1 cellular context compared by ENCODE assay signal in the genomic region with DNA sequence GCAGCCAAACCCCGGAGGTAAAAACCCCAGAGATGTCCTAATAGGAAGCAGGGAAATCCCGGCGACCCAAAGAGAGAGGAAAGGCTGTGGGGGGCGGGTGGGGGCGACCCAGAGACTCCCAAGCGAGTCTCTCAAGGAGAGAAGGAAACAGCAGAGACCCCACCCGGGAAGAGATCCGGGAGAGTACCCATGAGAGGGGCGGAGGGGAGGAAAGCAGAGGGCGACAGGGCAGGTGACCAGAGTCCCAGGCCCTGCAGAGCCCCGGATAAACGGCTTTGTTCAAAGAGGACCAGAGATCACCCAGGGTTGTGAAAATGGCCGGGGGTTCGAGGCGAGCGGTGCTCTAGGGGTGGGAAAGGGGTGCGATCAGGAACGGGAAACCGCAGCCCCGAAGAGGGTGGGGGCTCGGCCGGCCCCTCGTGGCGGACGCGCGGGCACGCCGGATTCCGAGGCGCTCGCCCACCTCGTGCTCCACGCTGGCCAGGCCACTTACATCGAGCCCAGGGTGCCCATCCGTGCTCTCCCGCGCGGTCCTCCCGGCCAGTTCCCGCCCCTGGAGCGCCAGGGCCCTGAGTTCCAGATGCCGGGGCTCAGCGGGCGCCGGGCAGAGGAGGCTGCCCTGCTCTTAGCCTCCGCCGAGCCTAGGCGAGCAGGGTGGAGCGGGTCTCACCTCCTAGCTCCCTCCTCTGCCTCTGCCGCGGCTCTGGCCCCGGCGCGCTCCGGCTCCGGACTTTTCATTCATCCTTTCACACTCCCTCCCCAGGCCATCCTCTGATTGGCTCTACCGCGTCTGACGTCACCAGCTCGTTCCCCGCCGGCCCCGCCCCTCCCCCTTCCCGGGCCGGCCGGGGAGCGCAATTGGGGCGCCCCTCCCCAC.
A peak's percentile ranks its signal among the peaks of the same experiment; 100 is the strongest.
TF ChIP-seq lines count a peak whose summit lies in the region.

No MANE protein-coding gene starts in this region.

TF ChIP-seq in WTC11, 78 proteins besides CTCF, POLR2A, EP300 and RAD21 (continued from another document and continues in another):
- TF ChIP-seq, protein P1, sequence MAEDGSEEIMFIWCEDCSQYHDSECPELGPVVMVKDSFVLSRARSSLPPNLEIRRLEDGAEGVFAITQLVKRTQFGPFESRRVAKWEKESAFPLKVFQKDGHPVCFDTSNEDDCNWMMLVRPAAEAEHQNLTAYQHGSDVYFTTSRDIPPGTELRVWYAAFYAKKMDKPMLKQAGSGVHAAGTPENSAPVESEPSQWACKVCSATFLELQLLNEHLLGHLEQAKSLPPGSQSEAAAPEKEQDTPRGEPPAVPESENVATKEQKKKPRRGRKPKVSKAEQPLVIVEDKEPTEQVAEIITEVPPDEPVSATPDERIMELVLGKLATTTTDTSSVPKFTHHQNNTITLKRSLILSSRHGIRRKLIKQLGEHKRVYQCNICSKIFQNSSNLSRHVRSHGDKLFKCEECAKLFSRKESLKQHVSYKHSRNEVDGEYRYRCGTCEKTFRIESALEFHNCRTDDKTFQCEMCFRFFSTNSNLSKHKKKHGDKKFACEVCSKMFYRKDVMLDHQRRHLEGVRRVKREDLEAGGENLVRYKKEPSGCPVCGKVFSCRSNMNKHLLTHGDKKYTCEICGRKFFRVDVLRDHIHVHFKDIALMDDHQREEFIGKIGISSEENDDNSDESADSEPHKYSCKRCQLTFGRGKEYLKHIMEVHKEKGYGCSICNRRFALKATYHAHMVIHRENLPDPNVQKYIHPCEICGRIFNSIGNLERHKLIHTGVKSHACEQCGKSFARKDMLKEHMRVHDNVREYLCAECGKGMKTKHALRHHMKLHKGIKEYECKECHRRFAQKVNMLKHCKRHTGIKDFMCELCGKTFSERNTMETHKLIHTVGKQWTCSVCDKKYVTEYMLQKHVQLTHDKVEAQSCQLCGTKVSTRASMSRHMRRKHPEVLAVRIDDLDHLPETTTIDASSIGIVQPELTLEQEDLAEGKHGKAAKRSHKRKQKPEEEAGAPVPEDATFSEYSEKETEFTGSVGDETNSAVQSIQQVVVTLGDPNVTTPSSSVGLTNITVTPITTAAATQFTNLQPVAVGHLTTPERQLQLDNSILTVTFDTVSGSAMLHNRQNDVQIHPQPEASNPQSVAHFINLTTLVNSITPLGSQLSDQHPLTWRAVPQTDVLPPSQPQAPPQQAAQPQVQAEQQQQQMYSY (CRISPR knock-in tag; IDR thresholded peaks at IDR 0.05): peak; percentile 99
- TF ChIP-seq JUN (CRISPR knock-in tag; IDR thresholded peaks at IDR 0.05): 0 out of 2 replicates have a peak, but pooled peaks have one; percentile 56
- no peak for TF ChIP-seq ATF1 (CRISPR knock-in tag; IDR thresholded peaks at IDR 0.05)
- no peak for TF ChIP-seq ELF4 (CRISPR knock-in tag; IDR thresholded peaks at IDR 0.05; ENCODE audit: low read depth)
- TF ChIP-seq, protein P2, sequence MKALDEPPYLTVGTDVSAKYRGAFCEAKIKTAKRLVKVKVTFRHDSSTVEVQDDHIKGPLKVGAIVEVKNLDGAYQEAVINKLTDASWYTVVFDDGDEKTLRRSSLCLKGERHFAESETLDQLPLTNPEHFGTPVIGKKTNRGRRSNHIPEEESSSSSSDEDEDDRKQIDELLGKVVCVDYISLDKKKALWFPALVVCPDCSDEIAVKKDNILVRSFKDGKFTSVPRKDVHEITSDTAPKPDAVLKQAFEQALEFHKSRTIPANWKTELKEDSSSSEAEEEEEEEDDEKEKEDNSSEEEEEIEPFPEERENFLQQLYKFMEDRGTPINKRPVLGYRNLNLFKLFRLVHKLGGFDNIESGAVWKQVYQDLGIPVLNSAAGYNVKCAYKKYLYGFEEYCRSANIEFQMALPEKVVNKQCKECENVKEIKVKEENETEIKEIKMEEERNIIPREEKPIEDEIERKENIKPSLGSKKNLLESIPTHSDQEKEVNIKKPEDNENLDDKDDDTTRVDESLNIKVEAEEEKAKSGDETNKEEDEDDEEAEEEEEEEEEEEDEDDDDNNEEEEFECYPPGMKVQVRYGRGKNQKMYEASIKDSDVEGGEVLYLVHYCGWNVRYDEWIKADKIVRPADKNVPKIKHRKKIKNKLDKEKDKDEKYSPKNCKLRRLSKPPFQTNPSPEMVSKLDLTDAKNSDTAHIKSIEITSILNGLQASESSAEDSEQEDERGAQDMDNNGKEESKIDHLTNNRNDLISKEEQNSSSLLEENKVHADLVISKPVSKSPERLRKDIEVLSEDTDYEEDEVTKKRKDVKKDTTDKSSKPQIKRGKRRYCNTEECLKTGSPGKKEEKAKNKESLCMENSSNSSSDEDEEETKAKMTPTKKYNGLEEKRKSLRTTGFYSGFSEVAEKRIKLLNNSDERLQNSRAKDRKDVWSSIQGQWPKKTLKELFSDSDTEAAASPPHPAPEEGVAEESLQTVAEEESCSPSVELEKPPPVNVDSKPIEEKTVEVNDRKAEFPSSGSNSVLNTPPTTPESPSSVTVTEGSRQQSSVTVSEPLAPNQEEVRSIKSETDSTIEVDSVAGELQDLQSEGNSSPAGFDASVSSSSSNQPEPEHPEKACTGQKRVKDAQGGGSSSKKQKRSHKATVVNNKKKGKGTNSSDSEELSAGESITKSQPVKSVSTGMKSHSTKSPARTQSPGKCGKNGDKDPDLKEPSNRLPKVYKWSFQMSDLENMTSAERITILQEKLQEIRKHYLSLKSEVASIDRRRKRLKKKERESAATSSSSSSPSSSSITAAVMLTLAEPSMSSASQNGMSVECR (CRISPR knock-in tag; IDR thresholded peaks at IDR 0.05; ENCODE audit: borderline replicate concordance): peak; percentile 41; the same call in 1 of the 2 replicates
- TF ChIP-seq, protein P3, sequence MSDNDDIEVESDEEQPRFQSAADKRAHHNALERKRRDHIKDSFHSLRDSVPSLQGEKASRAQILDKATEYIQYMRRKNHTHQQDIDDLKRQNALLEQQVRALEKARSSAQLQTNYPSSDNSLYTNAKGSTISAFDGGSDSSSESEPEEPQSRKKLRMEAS (CRISPR knock-in tag; IDR thresholded peaks at IDR 0.05): peak; percentile 89
- TF ChIP-seq, protein P4, sequence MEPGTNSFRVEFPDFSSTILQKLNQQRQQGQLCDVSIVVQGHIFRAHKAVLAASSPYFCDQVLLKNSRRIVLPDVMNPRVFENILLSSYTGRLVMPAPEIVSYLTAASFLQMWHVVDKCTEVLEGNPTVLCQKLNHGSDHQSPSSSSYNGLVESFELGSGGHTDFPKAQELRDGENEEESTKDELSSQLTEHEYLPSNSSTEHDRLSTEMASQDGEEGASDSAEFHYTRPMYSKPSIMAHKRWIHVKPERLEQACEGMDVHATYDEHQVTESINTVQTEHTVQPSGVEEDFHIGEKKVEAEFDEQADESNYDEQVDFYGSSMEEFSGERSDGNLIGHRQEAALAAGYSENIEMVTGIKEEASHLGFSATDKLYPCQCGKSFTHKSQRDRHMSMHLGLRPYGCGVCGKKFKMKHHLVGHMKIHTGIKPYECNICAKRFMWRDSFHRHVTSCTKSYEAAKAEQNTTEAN (CRISPR knock-in tag; IDR thresholded peaks at IDR 0.05): peak; percentile 67
- TF ChIP-seq, protein P5, sequence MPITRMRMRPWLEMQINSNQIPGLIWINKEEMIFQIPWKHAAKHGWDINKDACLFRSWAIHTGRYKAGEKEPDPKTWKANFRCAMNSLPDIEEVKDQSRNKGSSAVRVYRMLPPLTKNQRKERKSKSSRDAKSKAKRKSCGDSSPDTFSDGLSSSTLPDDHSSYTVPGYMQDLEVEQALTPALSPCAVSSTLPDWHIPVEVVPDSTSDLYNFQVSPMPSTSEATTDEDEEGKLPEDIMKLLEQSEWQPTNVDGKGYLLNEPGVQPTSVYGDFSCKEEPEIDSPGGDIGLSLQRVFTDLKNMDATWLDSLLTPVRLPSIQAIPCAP (CRISPR knock-in tag; IDR thresholded peaks at IDR 0.05): 0 out of 2 replicates have a peak, but pooled peaks have one; percentile 58
- TF ChIP-seq, protein P6, sequence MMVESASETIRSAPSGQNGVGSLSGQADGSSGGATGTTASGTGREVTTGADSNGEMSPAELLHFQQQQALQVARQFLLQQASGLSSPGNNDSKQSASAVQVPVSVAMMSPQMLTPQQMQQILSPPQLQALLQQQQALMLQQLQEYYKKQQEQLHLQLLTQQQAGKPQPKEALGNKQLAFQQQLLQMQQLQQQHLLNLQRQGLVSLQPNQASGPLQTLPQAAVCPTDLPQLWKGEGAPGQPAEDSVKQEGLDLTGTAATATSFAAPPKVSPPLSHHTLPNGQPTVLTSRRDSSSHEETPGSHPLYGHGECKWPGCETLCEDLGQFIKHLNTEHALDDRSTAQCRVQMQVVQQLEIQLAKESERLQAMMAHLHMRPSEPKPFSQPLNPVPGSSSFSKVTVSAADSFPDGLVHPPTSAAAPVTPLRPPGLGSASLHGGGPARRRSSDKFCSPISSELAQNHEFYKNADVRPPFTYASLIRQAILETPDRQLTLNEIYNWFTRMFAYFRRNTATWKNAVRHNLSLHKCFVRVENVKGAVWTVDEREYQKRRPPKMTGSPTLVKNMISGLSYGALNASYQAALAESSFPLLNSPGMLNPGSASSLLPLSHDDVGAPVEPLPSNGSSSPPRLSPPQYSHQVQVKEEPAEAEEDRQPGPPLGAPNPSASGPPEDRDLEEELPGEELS (CRISPR knock-in tag; IDR thresholded peaks at IDR 0.05): peak; percentile 82
- no peak; the same call in 1 of the 2 replicates for TF ChIP-seq ZNF317 (CRISPR knock-in tag; IDR thresholded peaks at IDR 0.05; ENCODE audit: borderline replicate concordance, low read depth)
- TF ChIP-seq ETV6 (CRISPR knock-in tag; IDR thresholded peaks at IDR 0.05): peak; percentile 60
- TF ChIP-seq ZNF423 (CRISPR knock-in tag; IDR thresholded peaks at IDR 0.05): no peak
- TF ChIP-seq ZNF263 (CRISPR knock-in tag; IDR thresholded peaks at IDR 0.05; ENCODE audit: low read depth): peak; percentile 74
- TF ChIP-seq SMAD3 (CRISPR knock-in tag; IDR thresholded peaks at IDR 0.05; ENCODE audit: borderline replicate concordance): peak; percentile 72; the same call in 1 of the 2 replicates
- TF ChIP-seq CBFB (CRISPR knock-in tag; IDR thresholded peaks at IDR 0.05; ENCODE audit: low read depth): no peak
- TF ChIP-seq EMX1 (CRISPR knock-in tag; IDR thresholded peaks at IDR 0.05): no peak
- TF ChIP-seq, protein P7, sequence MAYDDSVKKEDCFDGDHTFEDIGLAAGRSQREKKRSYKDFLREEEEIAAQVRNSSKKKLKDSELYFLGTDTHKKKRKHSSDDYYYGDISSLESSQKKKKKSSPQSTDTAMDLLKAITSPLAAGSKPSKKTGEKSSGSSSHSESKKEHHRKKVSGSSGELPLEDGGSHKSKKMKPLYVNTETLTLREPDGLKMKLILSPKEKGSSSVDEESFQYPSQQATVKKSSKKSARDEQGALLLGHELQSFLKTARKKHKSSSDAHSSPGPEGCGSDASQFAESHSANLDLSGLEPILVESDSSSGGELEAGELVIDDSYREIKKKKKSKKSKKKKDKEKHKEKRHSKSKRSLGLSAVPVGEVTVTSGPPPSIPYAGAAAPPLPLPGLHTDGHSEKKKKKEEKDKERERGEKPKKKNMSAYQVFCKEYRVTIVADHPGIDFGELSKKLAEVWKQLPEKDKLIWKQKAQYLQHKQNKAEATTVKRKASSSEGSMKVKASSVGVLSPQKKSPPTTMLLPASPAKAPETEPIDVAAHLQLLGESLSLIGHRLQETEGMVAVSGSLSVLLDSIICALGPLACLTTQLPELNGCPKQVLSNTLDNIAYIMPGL (CRISPR knock-in tag; IDR thresholded peaks at IDR 0.05): peak; percentile 76; the same call in 1 of the 2 replicates
- no peak for TF ChIP-seq ESRRA (CRISPR knock-in tag; IDR thresholded peaks at IDR 0.05; ENCODE audit: borderline replicate concordance)
- 0 out of 2 replicates have a peak, but pooled peaks have one; percentile 30 for TF ChIP-seq TP53 (CRISPR knock-in tag; IDR thresholded peaks at IDR 0.05)
- peak; percentile 91 for TF ChIP-seq FOXP1 (CRISPR knock-in tag; IDR thresholded peaks at IDR 0.05; ENCODE audit: borderline replicate concordance)
- TF ChIP-seq RELA (CRISPR knock-in tag; IDR thresholded peaks at IDR 0.05; ENCODE audit: borderline replicate concordance): peak; percentile 40; the same call in 1 of the 2 replicates
- TF ChIP-seq, protein P8, sequence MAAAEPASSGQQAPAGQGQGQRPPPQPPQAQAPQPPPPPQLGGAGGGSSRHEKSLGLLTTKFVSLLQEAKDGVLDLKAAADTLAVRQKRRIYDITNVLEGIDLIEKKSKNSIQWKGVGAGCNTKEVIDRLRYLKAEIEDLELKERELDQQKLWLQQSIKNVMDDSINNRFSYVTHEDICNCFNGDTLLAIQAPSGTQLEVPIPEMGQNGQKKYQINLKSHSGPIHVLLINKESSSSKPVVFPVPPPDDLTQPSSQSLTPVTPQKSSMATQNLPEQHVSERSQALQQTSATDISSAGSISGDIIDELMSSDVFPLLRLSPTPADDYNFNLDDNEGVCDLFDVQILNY (CRISPR knock-in tag; IDR thresholded peaks at IDR 0.05): peak; percentile 84
- TF ChIP-seq, protein P9, sequence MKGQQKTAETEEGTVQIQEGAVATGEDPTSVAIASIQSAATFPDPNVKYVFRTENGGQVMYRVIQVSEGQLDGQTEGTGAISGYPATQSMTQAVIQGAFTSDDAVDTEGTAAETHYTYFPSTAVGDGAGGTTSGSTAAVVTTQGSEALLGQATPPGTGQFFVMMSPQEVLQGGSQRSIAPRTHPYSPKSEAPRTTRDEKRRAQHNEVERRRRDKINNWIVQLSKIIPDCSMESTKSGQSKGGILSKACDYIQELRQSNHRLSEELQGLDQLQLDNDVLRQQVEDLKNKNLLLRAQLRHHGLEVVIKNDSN (CRISPR knock-in tag; IDR thresholded peaks at IDR 0.05): no peak
- TF ChIP-seq, protein P10, sequence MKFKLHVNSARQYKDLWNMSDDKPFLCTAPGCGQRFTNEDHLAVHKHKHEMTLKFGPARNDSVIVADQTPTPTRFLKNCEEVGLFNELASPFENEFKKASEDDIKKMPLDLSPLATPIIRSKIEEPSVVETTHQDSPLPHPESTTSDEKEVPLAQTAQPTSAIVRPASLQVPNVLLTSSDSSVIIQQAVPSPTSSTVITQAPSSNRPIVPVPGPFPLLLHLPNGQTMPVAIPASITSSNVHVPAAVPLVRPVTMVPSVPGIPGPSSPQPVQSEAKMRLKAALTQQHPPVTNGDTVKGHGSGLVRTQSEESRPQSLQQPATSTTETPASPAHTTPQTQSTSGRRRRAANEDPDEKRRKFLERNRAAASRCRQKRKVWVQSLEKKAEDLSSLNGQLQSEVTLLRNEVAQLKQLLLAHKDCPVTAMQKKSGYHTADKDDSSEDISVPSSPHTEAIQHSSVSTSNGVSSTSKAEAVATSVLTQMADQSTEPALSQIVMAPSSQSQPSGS (CRISPR knock-in tag; IDR thresholded peaks at IDR 0.05; ENCODE audit: borderline replicate concordance, low read depth): no peak
- TF ChIP-seq NFYB (CRISPR knock-in tag; conservative IDR thresholded peaks at IDR 0.05; ENCODE audit: low read depth): peak; percentile 63
- 0 out of 2 replicates have a peak, but pooled peaks have one; percentile 3 for TF ChIP-seq GTF2I (CRISPR knock-in tag; conservative IDR thresholded peaks at IDR 0.05)
- TF ChIP-seq NR2C2 (CRISPR knock-in tag; IDR thresholded peaks at IDR 0.05): 0 out of 2 replicates have a peak, but pooled peaks have one; percentile 59
- TF ChIP-seq, protein P11, sequence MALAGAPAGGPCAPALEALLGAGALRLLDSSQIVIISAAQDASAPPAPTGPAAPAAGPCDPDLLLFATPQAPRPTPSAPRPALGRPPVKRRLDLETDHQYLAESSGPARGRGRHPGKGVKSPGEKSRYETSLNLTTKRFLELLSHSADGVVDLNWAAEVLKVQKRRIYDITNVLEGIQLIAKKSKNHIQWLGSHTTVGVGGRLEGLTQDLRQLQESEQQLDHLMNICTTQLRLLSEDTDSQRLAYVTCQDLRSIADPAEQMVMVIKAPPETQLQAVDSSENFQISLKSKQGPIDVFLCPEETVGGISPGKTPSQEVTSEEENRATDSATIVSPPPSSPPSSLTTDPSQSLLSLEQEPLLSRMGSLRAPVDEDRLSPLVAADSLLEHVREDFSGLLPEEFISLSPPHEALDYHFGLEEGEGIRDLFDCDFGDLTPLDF (CRISPR knock-in tag; IDR thresholded peaks at IDR 0.05): 0 out of 2 replicates have a peak, but pooled peaks have one; percentile 82
- peak; percentile 88 for TF ChIP-seq MYBL2 (CRISPR knock-in tag; IDR thresholded peaks at IDR 0.05)
- TF ChIP-seq, protein P12, sequence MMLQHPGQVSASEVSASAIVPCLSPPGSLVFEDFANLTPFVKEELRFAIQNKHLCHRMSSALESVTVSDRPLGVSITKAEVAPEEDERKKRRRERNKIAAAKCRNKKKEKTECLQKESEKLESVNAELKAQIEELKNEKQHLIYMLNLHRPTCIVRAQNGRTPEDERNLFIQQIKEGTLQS (CRISPR knock-in tag; conservative IDR thresholded peaks at IDR 0.05): no peak
- no peak for TF ChIP-seq ZNF138 (CRISPR knock-in tag; conservative IDR thresholded peaks at IDR 0.05)
- TF ChIP-seq NR1H2 (CRISPR knock-in tag; IDR thresholded peaks at IDR 0.05): no peak
